Comparison of ENCODE assay signal across 14 cellular contexts in genomic region chr6:9405369-9405768, GRCh38.
DNase-seq lines count a peak whose midpoint lies in the region; ATAC-seq and TF ChIP-seq lines count a peak whose summit lies in the region.
"Had no signal": no experiment of that assay in that cellular context is flagged by ENCODE, and none has a peak within 500 bp of the region (broad histone marks: within the 10 kb centered on the region; RNA-seq: fewer than 3 reads in every experiment).

No MANE protein-coding gene starts in this region.

- H3K9ac ChIP-seq in neural progenitor cell: no peak overlapping the region

- no peaks in the 10 kb centered on the region for H3F3A ChIP-seq in neural progenitor cell (ENCODE audit: low read depth)

- H3K36me3 Mint-ChIP-seq in neural progenitor cell: no peaks in the 10 kb centered on the region
- no peaks in the 10 kb centered on the region for H3K36me3 Mint-ChIP-seq in stimulated activated memory B cell treated with anti-CD40 and anti-IgM and Interleukin-4, amounts not matched to agents 10 μg/mL and 1 μg/mL and 100 μg/mL, for 72 hours
- H3K36me3 Mint-ChIP-seq: activated naive CD4-positive, alpha-beta T cell treated with anti-CD3 and anti-CD28 coated beads, Interleukin-2, amount 10 ng/mL, durations not matched to agents 7 days and 5 days; CD8-positive, alpha-beta memory T cell had no signal

- H3K4me2 ChIP-seq in neural progenitor cell: no peak overlapping the region

- DNase-seq in BJ (ENCODE audit: low read depth): peak; percentile 37
- peak; percentile 74 for DNase-seq in LoVo (ENCODE audit: low spot score)
- DNase-seq in astrocyte of the hippocampus (ENCODE audit: low read depth, low spot score): peak; percentile 73
- DNase-seq in kidney epithelial cell (ENCODE audit: low read depth): peak; percentile 63
- no peak for DNase-seq in neural progenitor cell (ENCODE audit: low spot score)
- DNase-seq: activated naive CD4-positive, alpha-beta T cell treated with anti-CD3 and anti-CD28 coated beads, Interleukin-2, amount 10 ng/mL, durations not matched to agents 7 days and 5 days; CD8-positive, alpha-beta memory T cell; hypothalamus; T-helper 2 cell; upper lobe of left lung had no signal

- H3K27me3 Mint-ChIP-seq in neural progenitor cell (ENCODE audit: insufficient read depth, low read depth): peaks cover 2% of the 10 kb centered on the region
- H3K27me3 Mint-ChIP-seq in stimulated activated memory B cell treated with anti-CD40 and anti-IgM and Interleukin-4, amounts not matched to agents 10 μg/mL and 1 μg/mL and 100 μg/mL, for 72 hours: no peaks in the 10 kb centered on the region
- H3K27me3 Mint-ChIP-seq: activated naive CD4-positive, alpha-beta T cell treated with anti-CD3 and anti-CD28 coated beads, Interleukin-2, amount 10 ng/mL, durations not matched to agents 7 days and 5 days; CD8-positive, alpha-beta memory T cell had no signal

- no peak overlapping the region for H2AFZ ChIP-seq in neural progenitor cell (replicated peaks)

- H3K36me3 ChIP-seq in BJ (ENCODE audit: control insufficient read depth, insufficient read depth, low read length) (no peaks in the 10 kb centered on the region), kidney epithelial cell (ENCODE audit: control insufficient read depth, insufficient read depth, low read length) (no peaks in the 10 kb centered on the region), neural progenitor cell (no peaks in the 10 kb centered on the region), gastroesophageal sphincter (no peaks in the 10 kb centered on the region)
- H3K36me3 ChIP-seq: upper lobe of left lung had no signal

- H3K27me3 ChIP-seq in BJ (ENCODE audit: control insufficient read depth, insufficient read depth, low read length) (no peaks in the 10 kb centered on the region), kidney epithelial cell (ENCODE audit: control insufficient read depth, insufficient read depth, low read length) (no peaks in the 10 kb centered on the region), neural progenitor cell (no peaks in the 10 kb centered on the region), gastroesophageal sphincter (peaks cover 4% of the 10 kb centered on the region)
- H3K27me3 ChIP-seq: upper lobe of left lung had no signal

- 69 to 83% methylated on average over 6 of the region's 6 CpGs for WGBS in gastroesophageal sphincter (ENCODE audit: low coverage in 1 of 2), 2 donors

- TF ChIP-seq POLR2A in gastroesophageal sphincter (IDR thresholded peaks at IDR 0.05): no peak

- H3K79me2 ChIP-seq in neural progenitor cell (ENCODE audit: low read depth): no peaks in the 10 kb centered on the region

- ATAC-seq in HG03039 (IDR thresholded peaks at IDR 0.05; ENCODE audit: unreplicated experiment) (no peak), gastroesophageal sphincter (no peak)
- no peak for ATAC-seq in stimulated activated memory B cell treated with anti-CD40 and anti-IgM and Interleukin-4, amounts not matched to agents 10 μg/mL and 1 μg/mL and 100 μg/mL, for 72 hours

- H4K20me1 ChIP-seq in neural progenitor cell (ENCODE audit: low read depth): no peaks in the 10 kb centered on the region

- no peak overlapping the region for H3K4me3 Mint-ChIP-seq in neural progenitor cell
- H3K4me3 Mint-ChIP-seq in stimulated activated memory B cell treated with anti-CD40 and anti-IgM and Interleukin-4, amounts not matched to agents 10 μg/mL and 1 μg/mL and 100 μg/mL, for 72 hours: no peak overlapping the region
- H3K4me3 Mint-ChIP-seq: activated naive CD4-positive, alpha-beta T cell treated with anti-CD3 and anti-CD28 coated beads, Interleukin-2, amount 10 ng/mL, durations not matched to agents 7 days and 5 days; CD8-positive, alpha-beta memory T cell had no signal

- no peak overlapping the region for H3K27ac ChIP-seq in neural progenitor cell
- H3K27ac ChIP-seq in gastroesophageal sphincter: no peak overlapping the region
- H3K27ac ChIP-seq: HL-60, upper lobe of left lung had no signal

- CTCF ChIA-PET in BJ (lab: Yijun Ruan, JAX): interaction anchor here (0.9 kb wide), 2 partner anchors 13 to 18 kb away, joined by 4 read pairs; no protein-coding TSS in a partner anchor

- no peak overlapping the region for H3K4me3 ChIP-seq in BJ (ENCODE audit: low read depth, low read length)
- H3K4me3 ChIP-seq in kidney epithelial cell (ENCODE audit: low read depth, low read length): no peak overlapping the region
- no peak overlapping the region for H3K4me3 ChIP-seq in neural progenitor cell
- H3K4me3 ChIP-seq in gastroesophageal sphincter: no peak overlapping the region
- H3K4me3 ChIP-seq: upper lobe of left lung had no signal

- no peaks in the 10 kb centered on the region for H3K9me3 ChIP-seq in neural progenitor cell (ENCODE audit: low read depth)
- no peaks in the 10 kb centered on the region for H3K9me3 ChIP-seq in gastroesophageal sphincter
- H3K9me3 ChIP-seq: upper lobe of left lung had no signal

- no peak for TF ChIP-seq CTCF in BJ (IDR thresholded peaks at IDR 0.05; ENCODE audit: insufficient read depth, low read depth, low read length)
- TF ChIP-seq CTCF in kidney epithelial cell (IDR thresholded peaks at IDR 0.05; ENCODE audit: insufficient read depth, low read length, poor library complexity, severe bottlenecking): no peak
- TF ChIP-seq CTCF in neural progenitor cell (IDR thresholded peaks at IDR 0.05): no peak
- no peak for TF ChIP-seq CTCF in gastroesophageal sphincter (IDR thresholded peaks at IDR 0.05)

- H3K27ac Mint-ChIP-seq in neural progenitor cell: no peak overlapping the region
- no peak overlapping the region for H3K27ac Mint-ChIP-seq in stimulated activated memory B cell treated with anti-CD40 and anti-IgM and Interleukin-4, amounts not matched to agents 10 μg/mL and 1 μg/mL and 100 μg/mL, for 72 hours
- H3K27ac Mint-ChIP-seq: activated naive CD4-positive, alpha-beta T cell treated with anti-CD3 and anti-CD28 coated beads, Interleukin-2, amount 10 ng/mL, durations not matched to agents 7 days and 5 days; CD8-positive, alpha-beta memory T cell had no signal

- POLR2A ChIA-PET in BJ (lab: Charles Lee): no interaction called here

- H3K4me1 Mint-ChIP-seq in neural progenitor cell: peaks cover 12% of the 10 kb centered on the region
- no peaks in the 10 kb centered on the region for H3K4me1 Mint-ChIP-seq in stimulated activated memory B cell treated with anti-CD40 and anti-IgM and Interleukin-4, amounts not matched to agents 10 μg/mL and 1 μg/mL and 100 μg/mL, for 72 hours
- H3K4me1 Mint-ChIP-seq: activated naive CD4-positive, alpha-beta T cell treated with anti-CD3 and anti-CD28 coated beads, Interleukin-2, amount 10 ng/mL, durations not matched to agents 7 days and 5 days; CD8-positive, alpha-beta memory T cell had no signal

- H3K9me3 Mint-ChIP-seq in neural progenitor cell: no peaks in the 10 kb centered on the region
- H3K9me3 Mint-ChIP-seq in stimulated activated memory B cell treated with anti-CD40 and anti-IgM and Interleukin-4, amounts not matched to agents 10 μg/mL and 1 μg/mL and 100 μg/mL, for 72 hours: peaks cover 6% of the 10 kb centered on the region

- H3K4me1 ChIP-seq in neural progenitor cell: no peaks in the 10 kb centered on the region
- H3K4me1 ChIP-seq in gastroesophageal sphincter: no peaks in the 10 kb centered on the region
- H3K4me1 ChIP-seq: upper lobe of left lung had no signal

- TF ChIP-seq EP300 in gastroesophageal sphincter (IDR thresholded peaks at IDR 0.05): no peak
